ENCODE assay signal across 1 cellular context in the genomic region with DNA sequence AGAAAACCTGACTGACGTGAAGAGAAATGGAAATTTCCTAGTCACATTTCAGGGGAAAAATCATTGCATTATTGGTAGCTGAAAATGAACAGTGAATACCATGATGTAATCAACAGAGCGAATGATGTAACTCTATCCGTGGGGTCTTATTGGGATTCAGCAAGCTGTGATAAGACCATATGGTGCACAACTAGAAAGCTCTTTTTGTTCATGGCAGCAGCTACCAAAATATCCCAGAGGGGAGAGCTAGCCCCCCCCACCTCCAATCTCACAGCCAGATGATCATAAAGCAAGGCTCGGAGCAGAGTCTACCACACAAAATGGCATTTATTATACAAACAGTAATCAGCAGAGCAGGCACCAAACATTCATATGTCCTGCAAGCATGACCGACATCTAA.
TF ChIP-seq lines count a peak whose summit lies in the region.

No MANE protein-coding gene starts in this region.

TF ChIP-seq in K562, 482 proteins besides CTCF, POLR2A, EP300 and RAD21 (continued from another document and continues in another):
- TF ChIP-seq, protein P1, sequence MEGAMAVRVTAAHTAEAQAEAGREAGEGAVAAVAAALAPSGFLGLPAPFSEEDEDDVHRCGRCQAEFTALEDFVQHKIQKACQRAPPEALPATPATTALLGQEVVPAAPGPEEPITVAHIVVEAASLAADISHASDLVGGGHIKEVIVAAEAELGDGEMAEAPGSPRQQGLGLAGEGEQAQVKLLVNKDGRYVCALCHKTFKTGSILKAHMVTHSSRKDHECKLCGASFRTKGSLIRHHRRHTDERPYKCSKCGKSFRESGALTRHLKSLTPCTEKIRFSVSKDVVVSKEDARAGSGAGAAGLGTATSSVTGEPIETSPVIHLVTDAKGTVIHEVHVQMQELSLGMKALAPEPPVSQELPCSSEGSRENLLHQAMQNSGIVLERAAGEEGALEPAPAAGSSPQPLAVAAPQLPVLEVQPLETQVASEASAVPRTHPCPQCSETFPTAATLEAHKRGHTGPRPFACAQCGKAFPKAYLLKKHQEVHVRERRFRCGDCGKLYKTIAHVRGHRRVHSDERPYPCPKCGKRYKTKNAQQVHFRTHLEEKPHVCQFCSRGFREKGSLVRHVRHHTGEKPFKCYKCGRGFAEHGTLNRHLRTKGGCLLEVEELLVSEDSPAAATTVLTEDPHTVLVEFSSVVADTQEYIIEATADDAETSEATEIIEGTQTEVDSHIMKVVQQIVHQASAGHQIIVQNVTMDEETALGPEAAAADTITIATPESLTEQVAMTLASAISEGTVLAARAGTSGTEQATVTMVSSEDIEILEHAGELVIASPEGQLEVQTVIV (CRISPR knock-in tag; IDR thresholded peaks at IDR 0.05; ENCODE audit: borderline replicate concordance): no peak
- TF ChIP-seq, protein P2, sequence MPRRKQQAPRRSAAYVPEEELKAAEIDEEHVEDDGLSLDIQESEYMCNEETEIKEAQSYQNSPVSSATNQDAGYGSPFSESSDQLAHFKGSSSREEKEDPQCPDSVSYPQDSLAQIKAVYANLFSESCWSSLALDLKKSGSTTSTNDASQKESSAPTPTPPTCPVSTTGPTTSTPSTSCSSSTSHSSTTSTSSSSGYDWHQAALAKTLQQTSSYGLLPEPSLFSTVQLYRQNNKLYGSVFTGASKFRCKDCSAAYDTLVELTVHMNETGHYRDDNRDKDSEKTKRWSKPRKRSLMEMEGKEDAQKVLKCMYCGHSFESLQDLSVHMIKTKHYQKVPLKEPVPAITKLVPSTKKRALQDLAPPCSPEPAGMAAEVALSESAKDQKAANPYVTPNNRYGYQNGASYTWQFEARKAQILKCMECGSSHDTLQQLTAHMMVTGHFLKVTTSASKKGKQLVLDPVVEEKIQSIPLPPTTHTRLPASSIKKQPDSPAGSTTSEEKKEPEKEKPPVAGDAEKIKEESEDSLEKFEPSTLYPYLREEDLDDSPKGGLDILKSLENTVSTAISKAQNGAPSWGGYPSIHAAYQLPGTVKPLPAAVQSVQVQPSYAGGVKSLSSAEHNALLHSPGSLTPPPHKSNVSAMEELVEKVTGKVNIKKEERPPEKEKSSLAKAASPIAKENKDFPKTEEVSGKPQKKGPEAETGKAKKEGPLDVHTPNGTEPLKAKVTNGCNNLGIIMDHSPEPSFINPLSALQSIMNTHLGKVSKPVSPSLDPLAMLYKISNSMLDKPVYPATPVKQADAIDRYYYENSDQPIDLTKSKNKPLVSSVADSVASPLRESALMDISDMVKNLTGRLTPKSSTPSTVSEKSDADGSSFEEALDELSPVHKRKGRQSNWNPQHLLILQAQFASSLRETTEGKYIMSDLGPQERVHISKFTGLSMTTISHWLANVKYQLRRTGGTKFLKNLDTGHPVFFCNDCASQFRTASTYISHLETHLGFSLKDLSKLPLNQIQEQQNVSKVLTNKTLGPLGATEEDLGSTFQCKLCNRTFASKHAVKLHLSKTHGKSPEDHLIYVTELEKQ (CRISPR knock-in tag; IDR thresholded peaks at IDR 0.05): no peak
- TF ChIP-seq CEBPG (CRISPR knock-in tag; IDR thresholded peaks at IDR 0.05) (peak; percentile 70), CEBPG (tag; conservative IDR thresholded peaks at IDR 0.05 in 1 of 2, IDR thresholded peaks at IDR 0.05 in 1 of 2) (peak; percentile 86 to 96), PHF8 (IDR thresholded peaks at IDR 0.05; ENCODE audit: borderline replicate concordance, low read length) (no peak), CBFA2T3 (IDR thresholded peaks at IDR 0.05) (no peak), ATF1 (CRISPR knock-in tag; IDR thresholded peaks at IDR 0.05) (no peak), ATF1 (tag; IDR thresholded peaks at IDR 0.05) (0 out of 2 replicates have a peak, but pooled peaks have one; percentile 16), ZBTB8A (IDR thresholded peaks at IDR 0.05; ENCODE audit: partially characterized antibody) (no peak), ELF2 (CRISPR knock-in tag; IDR thresholded peaks at IDR 0.05) (no peak), E2F3 (CRISPR knock-in tag; IDR thresholded peaks at IDR 0.05) (no peak), L3MBTL2 (IDR thresholded peaks at IDR 0.05) (0 out of 2 replicates have a peak, but pooled peaks have one; percentile 13), ETV1 (tag; conservative IDR thresholded peaks at IDR 0.05; ENCODE audit: low read depth) (no peak)
- TF ChIP-seq, protein P3, sequence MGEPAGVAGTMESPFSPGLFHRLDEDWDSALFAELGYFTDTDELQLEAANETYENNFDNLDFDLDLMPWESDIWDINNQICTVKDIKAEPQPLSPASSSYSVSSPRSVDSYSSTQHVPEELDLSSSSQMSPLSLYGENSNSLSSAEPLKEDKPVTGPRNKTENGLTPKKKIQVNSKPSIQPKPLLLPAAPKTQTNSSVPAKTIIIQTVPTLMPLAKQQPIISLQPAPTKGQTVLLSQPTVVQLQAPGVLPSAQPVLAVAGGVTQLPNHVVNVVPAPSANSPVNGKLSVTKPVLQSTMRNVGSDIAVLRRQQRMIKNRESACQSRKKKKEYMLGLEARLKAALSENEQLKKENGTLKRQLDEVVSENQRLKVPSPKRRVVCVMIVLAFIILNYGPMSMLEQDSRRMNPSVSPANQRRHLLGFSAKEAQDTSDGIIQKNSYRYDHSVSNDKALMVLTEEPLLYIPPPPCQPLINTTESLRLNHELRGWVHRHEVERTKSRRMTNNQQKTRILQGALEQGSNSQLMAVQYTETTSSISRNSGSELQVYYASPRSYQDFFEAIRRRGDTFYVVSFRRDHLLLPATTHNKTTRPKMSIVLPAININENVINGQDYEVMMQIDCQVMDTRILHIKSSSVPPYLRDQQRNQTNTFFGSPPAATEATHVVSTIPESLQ (CRISPR knock-in tag; IDR thresholded peaks at IDR 0.05): no peak
- TF ChIP-seq, protein P4, sequence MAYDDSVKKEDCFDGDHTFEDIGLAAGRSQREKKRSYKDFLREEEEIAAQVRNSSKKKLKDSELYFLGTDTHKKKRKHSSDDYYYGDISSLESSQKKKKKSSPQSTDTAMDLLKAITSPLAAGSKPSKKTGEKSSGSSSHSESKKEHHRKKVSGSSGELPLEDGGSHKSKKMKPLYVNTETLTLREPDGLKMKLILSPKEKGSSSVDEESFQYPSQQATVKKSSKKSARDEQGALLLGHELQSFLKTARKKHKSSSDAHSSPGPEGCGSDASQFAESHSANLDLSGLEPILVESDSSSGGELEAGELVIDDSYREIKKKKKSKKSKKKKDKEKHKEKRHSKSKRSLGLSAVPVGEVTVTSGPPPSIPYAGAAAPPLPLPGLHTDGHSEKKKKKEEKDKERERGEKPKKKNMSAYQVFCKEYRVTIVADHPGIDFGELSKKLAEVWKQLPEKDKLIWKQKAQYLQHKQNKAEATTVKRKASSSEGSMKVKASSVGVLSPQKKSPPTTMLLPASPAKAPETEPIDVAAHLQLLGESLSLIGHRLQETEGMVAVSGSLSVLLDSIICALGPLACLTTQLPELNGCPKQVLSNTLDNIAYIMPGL (CRISPR knock-in tag; IDR thresholded peaks at IDR 0.05): no peak
- TF ChIP-seq, protein P5, sequence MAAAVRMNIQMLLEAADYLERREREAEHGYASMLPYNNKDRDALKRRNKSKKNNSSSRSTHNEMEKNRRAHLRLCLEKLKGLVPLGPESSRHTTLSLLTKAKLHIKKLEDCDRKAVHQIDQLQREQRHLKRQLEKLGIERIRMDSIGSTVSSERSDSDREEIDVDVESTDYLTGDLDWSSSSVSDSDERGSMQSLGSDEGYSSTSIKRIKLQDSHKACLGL (CRISPR knock-in tag; IDR thresholded peaks at IDR 0.05; ENCODE audit: borderline replicate concordance, poor library complexity, severe bottlenecking): no peak
- TF ChIP-seq, protein P6, sequence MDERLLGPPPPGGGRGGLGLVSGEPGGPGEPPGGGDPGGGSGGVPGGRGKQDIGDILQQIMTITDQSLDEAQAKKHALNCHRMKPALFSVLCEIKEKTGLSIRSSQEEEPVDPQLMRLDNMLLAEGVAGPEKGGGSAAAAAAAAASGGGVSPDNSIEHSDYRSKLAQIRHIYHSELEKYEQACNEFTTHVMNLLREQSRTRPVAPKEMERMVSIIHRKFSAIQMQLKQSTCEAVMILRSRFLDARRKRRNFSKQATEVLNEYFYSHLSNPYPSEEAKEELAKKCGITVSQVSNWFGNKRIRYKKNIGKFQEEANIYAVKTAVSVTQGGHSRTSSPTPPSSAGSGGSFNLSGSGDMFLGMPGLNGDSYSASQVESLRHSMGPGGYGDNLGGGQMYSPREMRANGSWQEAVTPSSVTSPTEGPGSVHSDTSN (CRISPR knock-in tag; IDR thresholded peaks at IDR 0.05; ENCODE audit: low read depth): no peak
- TF ChIP-seq, protein P6 (tag; conservative IDR thresholded peaks at IDR 0.05; ENCODE audit: low read depth): no peak
- TF ChIP-seq, protein P7, sequence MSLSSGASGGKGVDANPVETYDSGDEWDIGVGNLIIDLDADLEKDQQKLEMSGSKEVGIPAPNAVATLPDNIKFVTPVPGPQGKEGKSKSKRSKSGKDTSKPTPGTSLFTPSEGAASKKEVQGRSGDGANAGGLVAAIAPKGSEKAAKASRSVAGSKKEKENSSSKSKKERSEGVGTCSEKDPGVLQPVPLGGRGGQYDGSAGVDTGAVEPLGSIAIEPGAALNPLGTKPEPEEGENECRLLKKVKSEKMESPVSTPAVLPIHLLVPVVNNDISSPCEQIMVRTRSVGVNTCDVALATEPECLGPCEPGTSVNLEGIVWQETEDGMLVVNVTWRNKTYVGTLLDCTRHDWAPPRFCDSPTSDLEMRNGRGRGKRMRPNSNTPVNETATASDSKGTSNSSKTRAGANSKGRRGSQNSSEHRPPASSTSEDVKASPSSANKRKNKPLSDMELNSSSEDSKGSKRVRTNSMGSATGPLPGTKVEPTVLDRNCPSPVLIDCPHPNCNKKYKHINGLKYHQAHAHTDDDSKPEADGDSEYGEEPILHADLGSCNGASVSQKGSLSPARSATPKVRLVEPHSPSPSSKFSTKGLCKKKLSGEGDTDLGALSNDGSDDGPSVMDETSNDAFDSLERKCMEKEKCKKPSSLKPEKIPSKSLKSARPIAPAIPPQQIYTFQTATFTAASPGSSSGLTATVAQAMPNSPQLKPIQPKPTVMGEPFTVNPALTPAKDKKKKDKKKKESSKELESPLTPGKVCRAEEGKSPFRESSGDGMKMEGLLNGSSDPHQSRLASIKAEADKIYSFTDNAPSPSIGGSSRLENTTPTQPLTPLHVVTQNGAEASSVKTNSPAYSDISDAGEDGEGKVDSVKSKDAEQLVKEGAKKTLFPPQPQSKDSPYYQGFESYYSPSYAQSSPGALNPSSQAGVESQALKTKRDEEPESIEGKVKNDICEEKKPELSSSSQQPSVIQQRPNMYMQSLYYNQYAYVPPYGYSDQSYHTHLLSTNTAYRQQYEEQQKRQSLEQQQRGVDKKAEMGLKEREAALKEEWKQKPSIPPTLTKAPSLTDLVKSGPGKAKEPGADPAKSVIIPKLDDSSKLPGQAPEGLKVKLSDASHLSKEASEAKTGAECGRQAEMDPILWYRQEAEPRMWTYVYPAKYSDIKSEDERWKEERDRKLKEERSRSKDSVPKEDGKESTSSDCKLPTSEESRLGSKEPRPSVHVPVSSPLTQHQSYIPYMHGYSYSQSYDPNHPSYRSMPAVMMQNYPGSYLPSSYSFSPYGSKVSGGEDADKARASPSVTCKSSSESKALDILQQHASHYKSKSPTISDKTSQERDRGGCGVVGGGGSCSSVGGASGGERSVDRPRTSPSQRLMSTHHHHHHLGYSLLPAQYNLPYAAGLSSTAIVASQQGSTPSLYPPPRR (CRISPR knock-in tag; IDR thresholded peaks at IDR 0.05; ENCODE audit: borderline replicate concordance): no peak
